Comparison of ENCODE assay signal across 1 cellular context in genomic region chr2:119517433-119517832, GRCh38.
TF ChIP-seq lines count a peak whose summit lies in the region.

No MANE protein-coding gene starts in this region.

TF ChIP-seq in HepG2, 621 proteins besides CTCF, POLR2A, EP300 and RAD21 (continued from another document and continues in another):
- TF ChIP-seq ZFP1 (CRISPR knock-in tag; IDR thresholded peaks at IDR 0.05) (no peak), THAP11 (CRISPR knock-in tag; IDR thresholded peaks at IDR 0.05) (no peak), TEAD3 (CRISPR knock-in tag; optimal IDR thresholded peaks at IDR 0.05; ENCODE audit: borderline replicate concordance) (peak; percentile 53), MAF1 (CRISPR knock-in tag; IDR thresholded peaks at IDR 0.05; ENCODE audit: borderline replicate concordance) (no peak), ZNF557 (CRISPR knock-in tag; IDR thresholded peaks at IDR 0.05) (no peak), ZNF10 (CRISPR knock-in tag; IDR thresholded peaks at IDR 0.05; ENCODE audit: borderline replicate concordance, low read depth) (no peak), NFKBIZ (CRISPR knock-in tag; IDR thresholded peaks at IDR 0.05) (no peak), ZFP62 (CRISPR knock-in tag; IDR thresholded peaks at IDR 0.05) (no peak), ZNF441 (CRISPR knock-in tag; IDR thresholded peaks at IDR 0.05; ENCODE audit: borderline replicate concordance) (no peak), ZFP36L1 (CRISPR knock-in tag; IDR thresholded peaks at IDR 0.05) (no peak), SIX4 (CRISPR knock-in tag; IDR thresholded peaks at IDR 0.05) (no peak), ZNF354B (CRISPR knock-in tag; IDR thresholded peaks at IDR 0.05) (no peak), HOXA5 (CRISPR knock-in tag; IDR thresholded peaks at IDR 0.05) (no peak), ZBTB26 (CRISPR knock-in tag; IDR thresholded peaks at IDR 0.05; ENCODE audit: borderline replicate concordance) (0 out of 2 replicates have a peak, but pooled peaks have one; percentile 39), SMAD3 (CRISPR knock-in tag; IDR thresholded peaks at IDR 0.05) (peak; percentile 27; the same call in 1 of the 2 replicates), NFYB (CRISPR knock-in tag; IDR thresholded peaks at IDR 0.05) (no peak), ZNF451 (CRISPR knock-in tag; IDR thresholded peaks at IDR 0.05) (no peak), PHB2 (IDR thresholded peaks at IDR 0.05; ENCODE audit: partially characterized antibody) (no peak), ZNF24 (IDR thresholded peaks at IDR 0.05) (no peak), MBD4 (IDR thresholded peaks at IDR 0.05; ENCODE audit: borderline replicate concordance, low read length) (no peak), SAP130 (CRISPR knock-in tag; IDR thresholded peaks at IDR 0.05; ENCODE audit: low read depth) (no peak), GFI1 (CRISPR knock-in tag; IDR thresholded peaks at IDR 0.05; ENCODE audit: borderline replicate concordance) (no peak), GABPB1 (CRISPR knock-in tag; IDR thresholded peaks at IDR 0.05) (no peak), ZNF282 (IDR thresholded peaks at IDR 0.05; ENCODE audit: partially characterized antibody) (no peak), SKIL (CRISPR knock-in tag; IDR thresholded peaks at IDR 0.05; ENCODE audit: borderline replicate concordance) (no peak), TFAP4 (IDR thresholded peaks at IDR 0.05; ENCODE audit: borderline replicate concordance, low read depth) (peak; percentile 56; the same call in 1 of the 2 replicates), MYC (CRISPR knock-in tag; IDR thresholded peaks at IDR 0.05; ENCODE audit: borderline replicate concordance) (no peak), ZNF687 (CRISPR knock-in tag; IDR thresholded peaks at IDR 0.05) (no peak), MBNL3 (CRISPR knock-in tag; conservative IDR thresholded peaks at IDR 0.05) (no peak), GATAD2A (CRISPR knock-in tag; IDR thresholded peaks at IDR 0.05) (0 out of 2 replicates have a peak, but pooled peaks have one; percentile 17), ZSCAN30 (CRISPR knock-in tag; IDR thresholded peaks at IDR 0.05) (no peak), NFATC3 (CRISPR knock-in tag; IDR thresholded peaks at IDR 0.05) (no peak), TBX2 (CRISPR knock-in tag; IDR thresholded peaks at IDR 0.05; ENCODE audit: borderline replicate concordance) (no peak), ZNF512 (CRISPR knock-in tag; IDR thresholded peaks at IDR 0.05) (no peak), SMAD1 (CRISPR knock-in tag; IDR thresholded peaks at IDR 0.05; ENCODE audit: borderline replicate concordance, low read depth) (no peak), ZFP36 (IDR thresholded peaks at IDR 0.05; ENCODE audit: borderline replicate concordance, low read depth, low read length, partially characterized antibody) (no peak), ZNF17 (CRISPR knock-in tag; IDR thresholded peaks at IDR 0.05) (no peak), ZNF160 (CRISPR knock-in tag; IDR thresholded peaks at IDR 0.05) (no peak), HNRNPL (IDR thresholded peaks at IDR 0.05; ENCODE audit: low read depth, low read length) (no peak), NCOR1 (IDR thresholded peaks at IDR 0.05; ENCODE audit: borderline replicate concordance, low read length) (no peak), IKZF1 (IDR thresholded peaks at IDR 0.05) (no peak), HNRNPUL1 (IDR thresholded peaks at IDR 0.05; ENCODE audit: low read depth, low read length) (no peak), CEBPZ (IDR thresholded peaks at IDR 0.05; ENCODE audit: low read length) (no peak), E2F2 (CRISPR knock-in tag; IDR thresholded peaks at IDR 0.05; ENCODE audit: borderline replicate concordance) (no peak), CENPBD1 (CRISPR knock-in tag; IDR thresholded peaks at IDR 0.05; ENCODE audit: borderline replicate concordance, low read depth) (no peak), IKZF4 (CRISPR knock-in tag; IDR thresholded peaks at IDR 0.05; ENCODE audit: borderline replicate concordance, low read depth, not compliant biosample characterization) (no peak), SATB2 (CRISPR knock-in tag; IDR thresholded peaks at IDR 0.05) (no peak), TFE3 (CRISPR knock-in tag; IDR thresholded peaks at IDR 0.05) (0 out of 2 replicates have a peak, but pooled peaks have one; percentile 13), ZNF629 (CRISPR knock-in tag; conservative IDR thresholded peaks at IDR 0.05) (no peak), MXD1 (CRISPR knock-in tag; IDR thresholded peaks at IDR 0.05) (no peak), CC2D1A (CRISPR knock-in tag; IDR thresholded peaks at IDR 0.05) (no peak), MAFK (conservative IDR thresholded peaks at IDR 0.05 in 1 of 2, IDR thresholded peaks at IDR 0.05 in 1 of 2; ENCODE audit: low read length in 2 of 2) (no peak), SAFB2 (CRISPR knock-in tag; IDR thresholded peaks at IDR 0.05; ENCODE audit: borderline replicate concordance, low read depth) (no peak), ZMAT3 (CRISPR knock-in tag; conservative IDR thresholded peaks at IDR 0.05) (no peak), CCAR2 (optimal IDR thresholded peaks at IDR 0.05; ENCODE audit: low read depth, low read length) (no peak), ZFP90 (CRISPR knock-in tag; IDR thresholded peaks at IDR 0.05; ENCODE audit: borderline replicate concordance) (no peak), NCOA1 (CRISPR knock-in tag; IDR thresholded peaks at IDR 0.05) (no peak)
